23 cellular contexts compared by ENCODE assay signal in the genomic region with DNA sequence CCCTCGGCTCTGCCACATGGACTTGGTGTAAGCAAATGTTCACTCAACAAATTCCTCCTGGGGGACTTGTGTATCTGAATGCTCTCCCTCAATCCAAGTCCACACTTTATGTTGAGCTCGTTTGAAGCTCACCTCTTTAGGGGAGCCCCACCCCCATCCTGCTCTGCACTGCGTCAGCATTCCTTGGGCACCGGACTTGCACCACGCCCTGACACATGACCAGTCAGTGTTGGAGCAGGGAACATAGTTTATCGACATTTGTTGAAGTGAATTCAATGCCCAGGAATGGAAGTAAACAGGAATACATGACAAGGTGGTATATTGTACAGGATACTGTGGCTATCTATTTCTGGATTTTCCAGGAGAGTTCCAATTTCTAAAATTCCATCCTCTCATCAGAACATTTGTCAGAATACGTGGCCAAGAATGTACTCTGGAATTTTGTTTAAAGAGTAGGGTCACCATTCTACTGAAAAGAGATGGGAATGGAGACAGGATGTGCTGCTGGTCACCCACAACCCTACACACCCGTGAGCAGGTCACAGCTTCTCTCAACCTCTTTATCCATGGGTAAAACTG. TPM values are rescaled to one million over a fixed set of nuclear protein-coding genes. Genes with fewer than 3 reads are reported as not detected.
DNase-seq lines count a peak whose midpoint lies in the region; ATAC-seq, FAIRE-seq and TF ChIP-seq lines count a peak whose summit lies in the region.
"Had no signal": no experiment of that assay in that cellular context is flagged by ENCODE, and none has a peak within 500 bp of the region (broad histone marks: within the 10 kb centered on the region; RNA-seq: fewer than 3 reads in every experiment).

No MANE protein-coding gene starts in this region.

- no peak overlapping the region for H3K18ac ChIP-seq in neuronal stem cell (ENCODE audit: low read length)

- no peak overlapping the region for H3K4me3 ChIP-seq in liver (ENCODE audit: low read depth in 1 of 3, low read length in 3 of 3)
- H3K4me3 ChIP-seq in HepG2 (replicated peaks in 1 of 3; ENCODE audit: insufficient read depth in 1 of 3, low read depth in 2 of 3, low read length in 3 of 3) = no peak overlapping the region
- no peak overlapping the region for H3K4me3 ChIP-seq in neuronal stem cell (ENCODE audit: low read length in 2 of 2)
- H3K4me3 ChIP-seq: A549, coronary artery, GM12878, SJSA1 had no signal

- H3K4me3 Mint-ChIP-seq in stimulated activated effector memory CD8-positive, alpha-beta T cell treated with anti-CD3 and anti-CD28 coated beads, Interleukin-12 subunit alpha, Interleukin-12 subunit beta, amount 100 ng/mL, for 72 hours = no peak overlapping the region
- H3K4me3 Mint-ChIP-seq: activated naive CD8-positive, alpha-beta T cell treated with anti-CD3 and anti-CD28 coated beads, Interleukin-2, amount 50 U/mL, for 24 hours; CD8-positive, alpha-beta memory T cell; HFFc6 had no signal

- no peak overlapping the region for H3K4ac ChIP-seq in neuronal stem cell (ENCODE audit: low read length)

- POLR2A ChIA-PET in HepG2 (lab: Yijun Ruan, JAX) = no interaction called here

- ATAC-seq in HepG2 = no peak
- ATAC-seq in left cardiac atrium = peak; percentile 41 to 63
- ATAC-seq in GM21529 (IDR thresholded peaks at IDR 0.05; ENCODE audit: unreplicated experiment) = no peak
- no peak for ATAC-seq in stimulated activated effector memory CD8-positive, alpha-beta T cell treated with anti-CD3 and anti-CD28 coated beads, Interleukin-12 subunit alpha, Interleukin-12 subunit beta, amount 100 ng/mL, for 72 hours
- ATAC-seq: A549; activated naive CD8-positive, alpha-beta T cell treated with anti-CD3 and anti-CD28 coated beads, Interleukin-2, amount 50 U/mL, for 24 hours; GM12878 had no signal

- H3K4me2 ChIP-seq in HepG2 (ENCODE audit: low read depth, low read length) = no peak overlapping the region
- no peak overlapping the region for H3K4me2 ChIP-seq in neuronal stem cell (ENCODE audit: insufficient read depth, low read length, poor library complexity, severe bottlenecking)
- H3K4me2 ChIP-seq: A549 had no signal

- no peaks in the 10 kb centered on the region for H3K79me2 ChIP-seq in HepG2 (ENCODE audit: insufficient read depth, low read length)

- no peak overlapping the region for H2BK5ac ChIP-seq in neuronal stem cell (ENCODE audit: low read length)

- no peaks in the 10 kb centered on the region for H3K4me1 Mint-ChIP-seq in stimulated activated effector memory CD8-positive, alpha-beta T cell treated with anti-CD3 and anti-CD28 coated beads, Interleukin-12 subunit alpha, Interleukin-12 subunit beta, amount 100 ng/mL, for 72 hours
- H3K4me1 Mint-ChIP-seq: CD8-positive, alpha-beta memory T cell had no signal

- H2AFZ ChIP-seq in HepG2 (ENCODE audit: low read length) (no peak overlapping the region), neuronal stem cell (ENCODE audit: low read length) (no peak overlapping the region)

- DNase-seq in HepG2 (ENCODE audit: low spot score) (no peak), left cardiac atrium (peak; percentile 35), neuronal stem cell (ENCODE audit: low spot score) (no peak), NCI-H2081 (lab: John Stamatoyannopoulos, UW) (no peak), GM20000 (ENCODE audit: low spot score) (no peak)
- DNase-seq in stimulated activated effector memory CD8-positive, alpha-beta T cell treated with anti-CD3 and anti-CD28 coated beads, Interleukin-12 subunit alpha, Interleukin-12 subunit beta, amount 100 ng/mL, for 72 hours (ENCODE audit: low spot score in 2 of 2) = no peak
- DNase-seq: activated CD4-positive, alpha-beta T cell treated with anti-CD3 and anti-CD28 coated beads for 48 hours; activated naive CD8-positive, alpha-beta T cell treated with anti-CD3 and anti-CD28 coated beads, Interleukin-2, amount 50 U/mL, for 24 hours; activated T-cell treated with anti-CD3 and anti-CD28 coated beads, Interleukin-2, amount 50 U/mL, for 48 hours; CD8-positive, alpha-beta memory T cell; HFFc6; Karpas-422; NCI-H1694; NCI-H446 treated with DMSO at 0.1 percent for 48 hours; T1000 had no signal

- TF ChIP-seq EP300 in HepG2 (IDR thresholded peaks at IDR 0.05; ENCODE audit: low read depth in 2 of 2, low read length in 2 of 2) (no peak), HepG2 (CRISPR knock-in tag; IDR thresholded peaks at IDR 0.05; ENCODE audit: borderline replicate concordance) (no peak)

- H3K36me3 ChIP-seq in liver (ENCODE audit: control insufficient read depth in 4 of 4, insufficient read depth in 3 of 4, low read depth in 1 of 4, low read length in 3 of 4) (no peaks in the 10 kb centered on the region), HepG2 (replicated peaks in 1 of 2; ENCODE audit: control insufficient read depth in 1 of 2, insufficient read depth in 2 of 2, low read length in 2 of 2) (no peaks in the 10 kb centered on the region), neuronal stem cell (replicated peaks in 1 of 2; ENCODE audit: control insufficient read depth in 2 of 2, insufficient read depth in 2 of 2, low read length in 2 of 2) (no peaks in the 10 kb centered on the region)
- H3K36me3 ChIP-seq: SJSA1 had no signal

- H4K91ac ChIP-seq in neuronal stem cell (ENCODE audit: low read depth, low read length, poor library complexity) = no peak overlapping the region

- no peaks in the 10 kb centered on the region for H4K20me1 ChIP-seq in HepG2 (ENCODE audit: insufficient read depth, low read length)

- TF ChIP-seq RAD21 in liver (IDR thresholded peaks at IDR 0.05) = no peak
- no peak for TF ChIP-seq RAD21 in HepG2 (CRISPR knock-in tag; IDR thresholded peaks at IDR 0.05)

- no peaks in the 10 kb centered on the region for H3K79me1 ChIP-seq in neuronal stem cell (ENCODE audit: low read depth, low read length)

- in situ Hi-C loops in HepG2 (cut with HindIII; ENCODE audit: extremely low pct_ligation_motif_present, low pct_unique_long_range_greater_than_20kb) = no loop called here

- H3K27me3 ChIP-seq in liver (ENCODE audit: control insufficient read depth in 4 of 4, insufficient read depth in 4 of 4, low read length in 3 of 4) (no peaks in the 10 kb centered on the region), HepG2 (ENCODE audit: control insufficient read depth in 1 of 2, insufficient read depth in 2 of 2, low read length in 2 of 2) (no peaks in the 10 kb centered on the region), neuronal stem cell (ENCODE audit: control insufficient read depth in 3 of 3, insufficient read depth in 3 of 3, low read depth in 1 of 3, low read length in 3 of 3) (no peaks in the 10 kb centered on the region)

- CTCF ChIA-PET in HepG2 (lab: Yijun Ruan, JAX; ENCODE audit: low intra/inter-chr PET ratio, low total read pairs) = no interaction called here

- no TSS peak for BruUV-seq in HepG2 (replicated peaks; lab: Mats Ljungman, UMichigan)

- H2BK15ac ChIP-seq in neuronal stem cell (ENCODE audit: low read length) = no peak overlapping the region

- H3K4me1 ChIP-seq in liver (ENCODE audit: control insufficient read depth in 4 of 4, insufficient read depth in 4 of 4, low read length in 3 of 4) (peaks cover 1 to 19% (median 11%) of the 10 kb centered on the region in 4 donors), HepG2 (ENCODE audit: insufficient read depth, low read length) (no peaks in the 10 kb centered on the region), neuronal stem cell (ENCODE audit: control insufficient read depth in 2 of 2, insufficient read depth in 1 of 2, low read depth in 1 of 2, low read length in 2 of 2) (peaks cover 0 to 4% of the 10 kb centered on the region in 2 donors)
- H3K4me1 ChIP-seq: A549 had no signal

- H3K9me3 ChIP-seq in liver (ENCODE audit: control insufficient read depth in 4 of 4, low read length in 3 of 4) = no peaks in the 10 kb centered on the region
- no peaks in the 10 kb centered on the region for H3K9me3 ChIP-seq in HepG2 (ENCODE audit: low read length)
- H3K9me3 ChIP-seq in neuronal stem cell (replicated peaks in 1 of 2; ENCODE audit: control insufficient read depth in 2 of 2, insufficient read depth in 1 of 2, low read depth in 1 of 2, low read length in 2 of 2) = no peaks in the 10 kb centered on the region
- H3K9me3 ChIP-seq: A549, SJSA1 had no signal

- H3K9ac ChIP-seq in liver (ENCODE audit: low read depth in 1 of 2, low read length in 2 of 2) (no peak overlapping the region), HepG2 (ENCODE audit: insufficient read depth, low read depth, low read length) (no peak overlapping the region), neuronal stem cell (ENCODE audit: low read depth, low read length, poor library complexity) (no peak overlapping the region)

- no peak overlapping the region for H3K23ac ChIP-seq in neuronal stem cell (ENCODE audit: low read depth, low read length, poor library complexity)

- 75% methylated on average over 8 of the region's 8 CpGs for WGBS in liver
- WGBS in HepG2 (ENCODE audit: low lambda C conversion rate) = 20% methylated on average over 8 of the region's 8 CpGs
- no CpG with 5 or more reads among the region's 8 CpGs for WGBS in neuronal stem cell (ENCODE audit: extremely low coverage in 2 of 2, insufficient read length in 2 of 2, insufficient replicate concordance in 1 of 2), 2 donors

- no peak overlapping the region for H3K14ac ChIP-seq in neuronal stem cell (ENCODE audit: low read length)

- no peak for TF ChIP-seq CTCF in liver (IDR thresholded peaks at IDR 0.05; ENCODE audit: low read depth, low read length, missing input control)
- no peak for TF ChIP-seq CTCF in HepG2 (CRISPR knock-in tag; IDR thresholded peaks at IDR 0.05)
- no peak for TF ChIP-seq CTCF in GM20000 (IDR thresholded peaks at IDR 0.05; ENCODE audit: extremely low read depth, missing control alignments)

- H3K27ac ChIP-seq in liver (ENCODE audit: low read depth in 1 of 2, low read length in 2 of 2) (no peak overlapping the region), HepG2 (ENCODE audit: extremely low read length, insufficient read depth, low read length) (no peak overlapping the region), neuronal stem cell (replicated peaks; ENCODE audit: low read length) (no peak overlapping the region)
- H3K27ac ChIP-seq: A549, coronary artery, HL-60, SJSA1 had no signal

- intact Hi-C loops in HepG2 (cut with micrococcal nuclease; ENCODE audit: unreplicated experiment) = no loop called here
- intact Hi-C loops in left cardiac atrium (cut with DNase I) = no loop called here

- H3K27ac Mint-ChIP-seq in stimulated activated effector memory CD8-positive, alpha-beta T cell treated with anti-CD3 and anti-CD28 coated beads, Interleukin-12 subunit alpha, Interleukin-12 subunit beta, amount 100 ng/mL, for 72 hours = no peak overlapping the region
- H3K27ac Mint-ChIP-seq: activated naive CD8-positive, alpha-beta T cell treated with anti-CD3 and anti-CD28 coated beads, Interleukin-2, amount 50 U/mL, for 24 hours; CD8-positive, alpha-beta memory T cell; HFFc6 had no signal

- H4K8ac ChIP-seq in neuronal stem cell (ENCODE audit: low read depth, low read length) = no peak overlapping the region

- no peaks in the 10 kb centered on the region for H3K36me3 Mint-ChIP-seq in stimulated activated effector memory CD8-positive, alpha-beta T cell treated with anti-CD3 and anti-CD28 coated beads, Interleukin-12 subunit alpha, Interleukin-12 subunit beta, amount 100 ng/mL, for 72 hours
- H3K36me3 Mint-ChIP-seq: CD8-positive, alpha-beta memory T cell had no signal

- no peak for FAIRE-seq in HepG2 (lab: Jason Lieb, UNC)
- FAIRE-seq: A549, GM12878 had no signal

- no peaks in the 10 kb centered on the region for H3K9me3 Mint-ChIP-seq in stimulated activated effector memory CD8-positive, alpha-beta T cell treated with anti-CD3 and anti-CD28 coated beads, Interleukin-12 subunit alpha, Interleukin-12 subunit beta, amount 100 ng/mL, for 72 hours
- H3K9me3 Mint-ChIP-seq: activated naive CD8-positive, alpha-beta T cell treated with anti-CD3 and anti-CD28 coated beads, Interleukin-2, amount 50 U/mL, for 24 hours; HFFc6 had no signal

- no peak overlapping the region for H2AK5ac ChIP-seq in neuronal stem cell (ENCODE audit: low read depth, low read length)

- peak overlapping the region; percentile 50 for H2BK12ac ChIP-seq in neuronal stem cell (ENCODE audit: low read length)

- H2BK120ac ChIP-seq in neuronal stem cell (ENCODE audit: low read depth, low read length) = no peak overlapping the region

- TF ChIP-seq POLR2A in HepG2 (IDR thresholded peaks at IDR 0.05; ENCODE audit: insufficient read depth in 1 of 2, low read depth in 2 of 2, low read length in 2 of 2) = no peak

RNA-seq across cellular contexts. Expression of a gene that starts 59.9 kb away (rescaled TPM):
- total RNA-seq in liver = 1 to 10 TPM; 3.0 to 3.4 TPM
- 1 to 10 TPM; 1.5 TPM for polyA plus RNA-seq in liver
- 0.49 and 0.62 TPM in 2 replicates for total RNA-seq in HepG2 (2016; rRNA removed; fragmentation: Illumina TruSeq; extraction: Trizol)
- total RNA-seq in HepG2 (2016; cell fraction: cytosol; rRNA removed; fragmentation: Illumina TruSeq; extraction: Trizol; ENCODE audit: low read depth) = 0.26 and 0.51 TPM in 2 replicates
- 0.17 and 0.40 TPM in 2 replicates for total RNA-seq in HepG2 (2016; cell fraction: insoluble cytoplasmic fraction; rRNA removed; fragmentation: Illumina TruSeq; extraction: Trizol)
- total RNA-seq in HepG2 (2016; cell fraction: membrane; rRNA removed; fragmentation: Illumina TruSeq; extraction: Trizol) = 0.34 and 0.37 TPM in 2 replicates
- 0.22 and 1.1 TPM in 2 replicates for total RNA-seq in HepG2 (2016; cell fraction: nucleus; rRNA removed; fragmentation: Illumina TruSeq; extraction: Trizol)
- polyA plus RNA-seq in HepG2 (2011; rRNA removed) = 0.20 and 0.49 TPM in 2 replicates
- polyA plus RNA-seq in HepG2 (2011; cell fraction: cytosol; rRNA removed) = 0.27 TPM in 2 replicates
- 0.53 and 0.57 TPM in 2 replicates for polyA plus RNA-seq in HepG2 (2011; cell fraction: nucleus; rRNA removed)
- polyA plus RNA-seq in HepG2 (2012) = 0.29 and 0.35 TPM in 2 replicates
- 0.08 and 0.15 TPM in 2 replicates for polyA plus RNA-seq in HepG2 (2016; cell fraction: cytosol; fragmentation: Illumina TruSeq; extraction: Trizol; ENCODE audit: low read depth)
- 0.44 and 0.47 TPM in 2 replicates for polyA plus RNA-seq in HepG2 (2016; cell fraction: insoluble cytoplasmic fraction; fragmentation: Illumina TruSeq; extraction: Trizol; ENCODE audit: low read depth)
- 0.25 and 0.34 TPM in 2 replicates for polyA plus RNA-seq in HepG2 (2016; cell fraction: membrane; fragmentation: Illumina TruSeq; extraction: Trizol; ENCODE audit: low read depth)
- 0.26 and 0.32 TPM in 2 replicates for polyA plus RNA-seq in HepG2 (2016; cell fraction: nucleus; fragmentation: Illumina TruSeq; extraction: Trizol; ENCODE audit: insufficient read depth, low read depth)
- 0.16 TPM in 1 of 2 replicates, not detected in the other for polyA minus RNA-seq in HepG2 (2011; rRNA and poly(A)+ RNA removed; ENCODE audit: low replicate concordance)
- 0.20 TPM in 1 of 2 replicates, not detected in the other for polyA minus RNA-seq in HepG2 (2011; cell fraction: cytosol; rRNA and poly(A)+ RNA removed)
- 1.2 and 1.5 TPM in 2 replicates for polyA minus RNA-seq in HepG2 (2011; cell fraction: nucleus; rRNA and poly(A)+ RNA removed)
- 10 to 100 TPM in 1 of 2 donors, 1 to 10 TPM in 1; 5.9 to 11.5 TPM for total RNA-seq in left cardiac atrium
- 0.14 TPM for polyA plus RNA-seq in neuronal stem cell (2013, experiment 1 of 2)
- polyA plus RNA-seq in neuronal stem cell (2013, experiment 2 of 2) = 0.17 TPM
- total RNA-seq: CD8-positive, alpha-beta memory T cell; mononuclear cell; SJSA1 had no signal

Comparison
In these comparisons a context has a peak if more than half of its experiments do, and no peak if none do; other contexts are left out.
1. ATAC-seq: peak in left cardiac atrium (2 of 2); none in HepG2 (single experiment), GM21529 (single experiment) and stimulated activated effector memory CD8-positive, alpha-beta T cell treated with anti-CD3 and anti-CD28 coated beads, Interleukin-12 subunit alpha, Interleukin-12 subunit beta, amount 100 ng/mL, for 72 hours (single experiment).